ENCODE assay signal across 9 cellular contexts in the genomic region with DNA sequence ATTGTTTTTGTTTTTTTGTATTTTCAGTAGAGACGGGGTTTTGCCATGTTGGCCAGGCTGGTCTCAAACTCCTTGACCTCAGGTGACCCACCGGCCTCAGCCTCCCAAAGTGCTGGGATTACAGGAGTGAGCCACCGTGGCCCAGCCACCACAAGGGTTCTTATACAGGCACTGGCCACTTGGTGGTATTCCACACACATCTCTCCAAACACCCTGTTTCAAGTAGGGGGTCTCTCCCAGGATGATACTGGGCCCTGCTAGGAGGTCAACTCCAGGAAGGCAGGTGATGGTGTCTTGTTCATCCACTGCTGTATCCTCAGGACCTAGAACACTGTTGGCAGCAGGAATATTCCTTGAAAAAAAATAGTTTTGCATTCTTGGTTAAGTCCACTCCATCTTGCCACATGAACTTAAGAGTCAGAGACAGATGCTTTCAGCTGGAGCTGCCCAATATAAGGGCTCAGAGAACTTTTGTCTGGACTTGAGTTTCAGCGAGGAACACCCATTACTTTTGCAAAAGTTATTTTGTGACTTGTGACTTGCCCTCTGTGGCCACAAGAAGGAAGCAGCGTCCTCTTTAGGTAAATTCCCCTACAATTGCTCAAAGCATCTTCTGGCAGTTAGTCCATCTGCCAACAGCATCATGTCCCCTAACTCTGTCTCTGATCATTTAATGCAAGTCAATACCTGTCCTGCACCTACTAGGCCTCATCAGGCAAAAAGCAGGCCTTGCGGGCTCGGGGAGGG. TPM values are rescaled to one million over a fixed set of nuclear protein-coding genes. Genes with fewer than 3 reads are reported as not detected.
DNase-seq lines count a peak whose midpoint lies in the region; ATAC-seq, FAIRE-seq and TF ChIP-seq lines count a peak whose summit lies in the region.
"Had no signal": no experiment of that assay in that cellular context is flagged by ENCODE, and none has a peak within 500 bp of the region (broad histone marks: within the 10 kb centered on the region; RNA-seq: fewer than 3 reads in every experiment).

No MANE protein-coding gene starts in this region.

- no peak for ATAC-seq in GM21737 (IDR thresholded peaks at IDR 0.05; ENCODE audit: unreplicated experiment)

- no peaks in the 10 kb centered on the region for H3K79me1 ChIP-seq in H1 (ENCODE audit: low read depth, low read length)

- CTCF ChIA-PET in H1 (lab: Charles Lee; ENCODE audit: partially characterized antibody), result interaction anchor here (0.5 to 1.6 kb wide), 9 partner anchors 21 to 107 kb away, joined by 3 to 9 read pairs (median 3); no protein-coding TSS in a partner anchor

- TF ChIP-seq EP300 in H1 (IDR thresholded peaks at IDR 0.05; ENCODE audit: borderline replicate concordance in 1 of 2, low read depth in 2 of 2, low read length in 2 of 2), result no peak

- H3K23ac ChIP-seq in H1 (ENCODE audit: insufficient read length), result no peak overlapping the region

- no peak for TF ChIP-seq POLR2A in H1 (IDR thresholded peaks at IDR 0.05; ENCODE audit: control extremely low read depth in 1 of 2, low read depth in 2 of 2, low read length in 2 of 2)

- no peak overlapping the region for H3K4me2 ChIP-seq in H1 (ENCODE audit: insufficient read depth in 1 of 2, low read depth in 2 of 2, low read length in 2 of 2)

- no peak overlapping the region for H2AK5ac ChIP-seq in H1 (ENCODE audit: low read depth, low read length)

- H2AFZ ChIP-seq in H1 (ENCODE audit: low read length), result no peak overlapping the region

- no peak overlapping the region for H2BK120ac ChIP-seq in H1 (replicated peaks; ENCODE audit: low read depth, low read length)

- H2BK20ac ChIP-seq in H1 (ENCODE audit: low read length), result no peak overlapping the region

- DNase-seq in NAMALWA (ENCODE audit: low spot score) (peak; percentile 57), H1 (ENCODE audit: low read depth in 1 of 2, low spot score in 2 of 2) (no peak), mesenteric fat pad (ENCODE audit: low spot score) (no peak)
- no peak for DNase-seq in activated effector memory CD4-positive, alpha-beta T cell treated with Interleukin-2 at 50 U/mL for 16 hours
- DNase-seq: NCI-H1694; stimulated activated CD4-positive, alpha-beta T cell treated with anti-CD3 and anti-CD28 coated beads, Interleukin-12 subunit alpha, Interleukin-12 subunit beta, amount 100 ng/mL, for 4 hours had no signal

- peak; percentile 17 to 20; a peak in 2 of 4 replicates for TF ChIP-seq RAD21 in H1 (IDR thresholded peaks at IDR 0.05 in 1 of 2, conservative IDR thresholded peaks at IDR 0.05 in 1 of 2; ENCODE audit: low read depth in 2 of 2, low read length in 2 of 2)

- no peaks in the 10 kb centered on the region for H3K9me3 ChIP-seq in H1 (ENCODE audit: insufficient read depth in 2 of 2, low read depth in 1 of 2, low read length in 1 of 2)

- TF ChIP-seq CTCF in GM12872 (IDR thresholded peaks at IDR 0.05; ENCODE audit: insufficient read depth, low read depth, low read length) (peak; percentile 30; the same call in 1 of the 3 replicates), H1 (IDR thresholded peaks at IDR 0.05; ENCODE audit: control extremely low read depth in 1 of 3, insufficient read depth in 1 of 3, low read depth in 1 of 3, low read length in 3 of 3) (peak in 2 of 3 experiments; percentile 2 to 9; a peak in 1 of 4 replicates)

- FAIRE-seq in H1 (lab: Jason Lieb, UNC), result no peak

- no peak overlapping the region for H3K14ac ChIP-seq in H1 (ENCODE audit: insufficient read length)

- H2BK12ac ChIP-seq in H1 (ENCODE audit: low read depth, low read length), result no peak overlapping the region

- H3K36me3 ChIP-seq in H1 (ENCODE audit: control insufficient read depth in 2 of 4, insufficient read depth in 4 of 4, low read length in 3 of 4), result no peaks in the 10 kb centered on the region

- H3K4me1 ChIP-seq in H1 (replicated peaks in 1 of 4; ENCODE audit: control insufficient read depth in 3 of 4, insufficient read depth in 4 of 4, low read length in 3 of 4), result no peaks in the 10 kb centered on the region; a peak in 3 of 7 replicates

- no peak overlapping the region for H4K91ac ChIP-seq in H1 (replicated peaks; ENCODE audit: insufficient read length, low read length)

- H3K27ac ChIP-seq in H1 (ENCODE audit: low read depth, low read length) (no peak overlapping the region), skin epidermis (peak overlapping the region in 20 of 21 experiments; percentile 65 to 93 (median 84))

- H3K56ac ChIP-seq in H1 (replicated peaks; ENCODE audit: insufficient read length, low read depth, low read length), result no peak overlapping the region

- H3K79me2 ChIP-seq in H1 (ENCODE audit: control insufficient read depth in 1 of 2, insufficient read depth in 2 of 2, low read length in 2 of 2), result no peaks in the 10 kb centered on the region

- POLR2A ChIA-PET in H1 (lab: Charles Lee; ENCODE audit: partially characterized antibody), result interaction anchor here (0.8 kb wide), 1 partner anchor 100 kb away, joined by 3 read pairs; no protein-coding TSS in a partner anchor

- H4K5ac ChIP-seq in H1 (ENCODE audit: insufficient read length, low read depth, low read length), result no peak overlapping the region

- no peak overlapping the region for H3K18ac ChIP-seq in H1 (ENCODE audit: extremely low read depth, low read length)

- H4K8ac ChIP-seq in H1 (ENCODE audit: extremely low read depth, insufficient read depth, low read length), result no peak overlapping the region

- H3K27me3 ChIP-seq in H1 (replicated peaks in 1 of 4; ENCODE audit: control insufficient read depth in 3 of 4, extremely low read depth in 1 of 4, insufficient read depth in 3 of 4, low read length in 3 of 4), result no peaks in the 10 kb centered on the region

- no peak overlapping the region for H3K4me3 ChIP-seq in H1 (ENCODE audit: extremely low read depth in 1 of 4, insufficient read depth in 2 of 4, low read depth in 3 of 4, low read length in 4 of 4)
- no peak overlapping the region for H3K4me3 ChIP-seq in skin epidermis

- no peak overlapping the region for H2BK15ac ChIP-seq in H1 (ENCODE audit: low read length)

- 88% methylated on average over 7 of the region's 7 CpGs; no CpG with 5 or more reads in 1 of the 2 experiments for WGBS in H1 (ENCODE audit: extremely low coverage in 1 of 2, insufficient coverage in 1 of 2, insufficient read length in 1 of 2, insufficient replicate concordance in 2 of 2, low coverage in 1 of 2, low lambda C conversion rate in 2 of 2, missing lambda C conversion rate in 1 of 2), 2 experiments

- H3K23me2 ChIP-seq in H1 (ENCODE audit: low read depth, low read length), result no peaks in the 10 kb centered on the region

- no peak overlapping the region for H3K4ac ChIP-seq in H1 (replicated peaks; ENCODE audit: insufficient read length, low read depth, low read length)

- H2BK5ac ChIP-seq in H1 (ENCODE audit: low read depth, low read length), result no peak overlapping the region

- no peaks in the 10 kb centered on the region for H4K20me1 ChIP-seq in H1 (replicated peaks in 1 of 2; ENCODE audit: control insufficient read depth in 1 of 2, insufficient read depth in 2 of 2, low read length in 2 of 2)

- H3K9ac ChIP-seq in H1 (replicated peaks in 1 of 4; ENCODE audit: extremely low read depth in 1 of 4, low read depth in 3 of 4, low read length in 3 of 4), result no peak overlapping the region

TF ChIP-seq in H1, 55 proteins besides CTCF, POLR2A, EP300 and RAD21:
- no peak for TF ChIP-seq YY1 (IDR thresholded peaks at IDR 0.05; ENCODE audit: low read depth, low read length)
- TF ChIP-seq CHD2 (IDR thresholded peaks at IDR 0.05; ENCODE audit: low read length), result no peak
- no peak for TF ChIP-seq ATF2 (IDR thresholded peaks at IDR 0.05; ENCODE audit: low read length)
- no peak for TF ChIP-seq HDAC6 (IDR thresholded peaks at IDR 0.05; ENCODE audit: low read depth, low read length)
- no peak for TF ChIP-seq TAF7 (optimal IDR thresholded peaks at IDR 0.05; ENCODE audit: borderline replicate concordance, low read depth, low read length)

RNA-seq across cellular contexts. Expression of gene EEF2K, which starts 7.4 kb away (rescaled TPM):
- 30.2 and 30.5 TPM in 2 replicates for total RNA-seq in H1 (2021; fragmentation: NEBNext Ultra II Directional; extraction: Animal tissue kit (Norgen Biotek cat#: 25700))
- polyA plus RNA-seq in H1 (2011; rRNA removed), result 14.9 and 16.3 TPM in 2 replicates
- 11.8 TPM for polyA plus RNA-seq in H1 (2011; cell fraction: cytosol; rRNA removed)
- 31.1 TPM for polyA plus RNA-seq in H1 (2011; cell fraction: nucleus; rRNA removed)
- 10.5 to 14.2 TPM (median 13.2 TPM) in 4 replicates for polyA plus RNA-seq in H1 (2012, experiment 1 of 2)
- polyA plus RNA-seq in H1 (2012, experiment 2 of 2), result 9.7 TPM
- polyA plus RNA-seq in H1 (2013, experiment 1 of 2), result 12.2 TPM
- polyA plus RNA-seq in H1 (2013, experiment 2 of 2), result 14.9 TPM
- polyA minus RNA-seq in H1 (2011; rRNA and poly(A)+ RNA removed), result 49.2 and 51.9 TPM in 2 replicates
- polyA minus RNA-seq in H1 (2011; cell fraction: cytosol; rRNA and poly(A)+ RNA removed), result 23.4 TPM
- polyA minus RNA-seq in H1 (2011; cell fraction: nucleus; rRNA and poly(A)+ RNA removed), result 13.7 TPM
- 44.9 TPM for total RNA-seq in mesenteric fat pad

RNA-seq across cellular contexts. Expression of gene SDR42E2, which starts 36.4 kb away (rescaled TPM):
- total RNA-seq in H1 (2021; fragmentation: NEBNext Ultra II Directional; extraction: Animal tissue kit (Norgen Biotek cat#: 25700)), result not detected in 2 replicates
- polyA plus RNA-seq in H1 (2011; rRNA removed), result 0.08 and 0.25 TPM in 2 replicates
- 0.05 TPM for polyA plus RNA-seq in H1 (2011; cell fraction: cytosol; rRNA removed)
- polyA plus RNA-seq in H1 (2011; cell fraction: nucleus; rRNA removed), result 0.50 TPM
- 0.11 to 0.21 TPM (median 0.14 TPM) in 4 replicates for polyA plus RNA-seq in H1 (2012, experiment 1 of 2)
- not detected for polyA plus RNA-seq in H1 (2012, experiment 2 of 2)
- polyA plus RNA-seq in H1 (2013, experiment 1 of 2), result 0.16 TPM
- polyA plus RNA-seq in H1 (2013, experiment 2 of 2), result 0.07 TPM
- 0.07 and 0.13 TPM in 2 replicates for polyA minus RNA-seq in H1 (2011; rRNA and poly(A)+ RNA removed)
- not detected for polyA minus RNA-seq in H1 (2011; cell fraction: cytosol; rRNA and poly(A)+ RNA removed)
- polyA minus RNA-seq in H1 (2011; cell fraction: nucleus; rRNA and poly(A)+ RNA removed), result 0.20 TPM
- not detected for total RNA-seq in mesenteric fat pad
